In genomic region chr11:65096926-65097325, GRCh38 we compare ENCODE assay signal across 6 cellular contexts. TPM values are rescaled to one million over a fixed set of nuclear protein-coding genes. Genes with fewer than 3 reads are reported as not detected.
DNase-seq lines count a peak whose midpoint lies in the region; ATAC-seq, FAIRE-seq and TF ChIP-seq lines count a peak whose summit lies in the region.

No MANE protein-coding gene starts in this region.

- no peaks in the 10 kb centered on the region for H3F3A ChIP-seq in PC-3 (ENCODE audit: low read length, unreplicated experiment)

- TF ChIP-seq CTCF in PC-3 (conservative IDR thresholded peaks at IDR 0.05; ENCODE audit: low read depth, low read length): no peak
- TF ChIP-seq CTCF in esophagus squamous epithelium (IDR thresholded peaks at IDR 0.05): no peak
- TF ChIP-seq CTCF in foreskin keratinocyte (conservative IDR thresholded peaks at IDR 0.05): no peak

- peaks cover 36% of the 10 kb centered on the region for H3K79me2 ChIP-seq in PC-3 (ENCODE audit: low read length)

- no peaks in the 10 kb centered on the region for H3K27me3 ChIP-seq in PC-3 (ENCODE audit: low read length)
- no peaks in the 10 kb centered on the region for H3K27me3 ChIP-seq in esophagus squamous epithelium
- H3K27me3 ChIP-seq in foreskin keratinocyte: no peaks in the 10 kb centered on the region

- H3K36me3 ChIP-seq in PC-3 (ENCODE audit: low read depth, low read length): no peaks in the 10 kb centered on the region; the same call in 1 of the 2 replicates
- peaks cover 0 to 21% (median 0%) of the 10 kb centered on the region in 3 donors for H3K36me3 ChIP-seq in esophagus squamous epithelium

- DNase-seq in PC-3: no peak
- no peak for DNase-seq in esophagus squamous epithelium (lab: John Stamatoyannopoulos, UW)
- DNase-seq in stimulated activated naive B cell treated with anti-CD40 and anti-IgM and Interleukin-4, amounts not matched to agents 10 μg/mL and 1 μg/mL and 100 μg/mL, for 72 hours: no peak
- no peak for DNase-seq in foreskin keratinocyte
- DNase-seq in frontal cortex (ENCODE audit: low spot score in 2 of 2): no peak
- no peak for DNase-seq in activated CD4-positive, CD25-positive, alpha-beta regulatory T cell treated with anti-CD3 and anti-CD28 coated beads, Interleukin-2, amount 50 U/mL, for 72 hours

- BruUV-seq in PC-3 (replicated peaks; lab: Mats Ljungman, UMichigan): TSS peak; percentile 56

- POLR2A ChIA-PET in PC-3 (lab: Charles Lee; ENCODE audit: unreplicated experiment): interaction anchor here (0.6 kb wide), 1 partner anchor 218 kb away, joined by 3 read pairs; the partner anchor contains the start of gene CDC42EP2

- H3K9me2 ChIP-seq in PC-3 (replicated peaks; ENCODE audit: low read length): no peaks in the 10 kb centered on the region

- ATAC-seq in PC-3: peak; percentile 3; the same call in 1 of the 2 replicates
- no peak for ATAC-seq in stimulated activated naive B cell treated with anti-CD40 and anti-IgM and Interleukin-4, amounts not matched to agents 10 μg/mL and 1 μg/mL and 100 μg/mL, for 72 hours (replicated peaks)
- no peak for ATAC-seq in foreskin keratinocyte

- CTCF ChIA-PET in PC-3 (lab: Charles Lee): no interaction called here

- H3K4me2 ChIP-seq in PC-3 (ENCODE audit: low read length): peak overlapping the region; percentile 99

- H3K9me3 Mint-ChIP-seq in stimulated activated naive B cell treated with anti-CD40 and anti-IgM and Interleukin-4, amounts not matched to agents 10 μg/mL and 1 μg/mL and 100 μg/mL, for 72 hours: no peaks in the 10 kb centered on the region

- no peaks in the 10 kb centered on the region for H4K20me1 ChIP-seq in PC-3 (ENCODE audit: low read length)

- TF ChIP-seq POLR2A in esophagus squamous epithelium (IDR thresholded peaks at IDR 0.05): no peak

- intact Hi-C loops in PC-3 (cut with micrococcal nuclease) (loop anchor here (2.0 kb wide), 1 partner anchor 20 kb away; the partner anchor contains the start of gene ZNHIT2), esophagus squamous epithelium (cut with DNase I) (no loop called here)

- no peak overlapping the region for H3K27ac Mint-ChIP-seq in stimulated activated naive B cell treated with anti-CD40 and anti-IgM and Interleukin-4, amounts not matched to agents 10 μg/mL and 1 μg/mL and 100 μg/mL, for 72 hours

- H3K4me3 Mint-ChIP-seq in stimulated activated naive B cell treated with anti-CD40 and anti-IgM and Interleukin-4, amounts not matched to agents 10 μg/mL and 1 μg/mL and 100 μg/mL, for 72 hours: peak overlapping the region; percentile 86 to 88

- no peaks in the 10 kb centered on the region for H3K9me3 ChIP-seq in PC-3 (ENCODE audit: low read length)
- no peaks in the 10 kb centered on the region for H3K9me3 ChIP-seq in esophagus squamous epithelium

- H3K27ac ChIP-seq in PC-3 (ENCODE audit: low read length) (no peak overlapping the region), esophagus squamous epithelium (peak overlapping the region; percentile 94 to 97 (median 95)), foreskin keratinocyte (no peak overlapping the region)

- H3K4me3 ChIP-seq in PC-3 (ENCODE audit: low read length): peak overlapping the region; percentile 84
- peak overlapping the region; percentile 87 to 98 (median 92) for H3K4me3 ChIP-seq in esophagus squamous epithelium

- no peak for FAIRE-seq in frontal cortex (lab: Jason Lieb, UNC)

- peaks cover 13% of the 10 kb centered on the region for H3K4me1 ChIP-seq in PC-3 (ENCODE audit: insufficient read depth, low read length)
- H3K4me1 ChIP-seq in esophagus squamous epithelium: peaks cover 17 to 41% (median 18%) of the 10 kb centered on the region in 3 donors
- H3K4me1 ChIP-seq in foreskin keratinocyte: peaks cover 6% of the 10 kb centered on the region

- peak overlapping the region; percentile 88 for H3K9ac ChIP-seq in PC-3 (ENCODE audit: low read length)

- peaks cover 13 to 22% of the 10 kb centered on the region in 2 donors for H3K4me1 Mint-ChIP-seq in stimulated activated naive B cell treated with anti-CD40 and anti-IgM and Interleukin-4, amounts not matched to agents 10 μg/mL and 1 μg/mL and 100 μg/mL, for 72 hours

- peaks cover 2 to 5% of the 10 kb centered on the region in 2 donors for H3K36me3 Mint-ChIP-seq in stimulated activated naive B cell treated with anti-CD40 and anti-IgM and Interleukin-4, amounts not matched to agents 10 μg/mL and 1 μg/mL and 100 μg/mL, for 72 hours

- H2AFZ ChIP-seq in PC-3 (ENCODE audit: low read length): no peak overlapping the region

- 25 to 45% methylated on average over 5 to 8 of the region's 8 CpGs for WGBS in esophagus squamous epithelium, 2 donors

- no peaks in the 10 kb centered on the region for H3K27me3 Mint-ChIP-seq in stimulated activated naive B cell treated with anti-CD40 and anti-IgM and Interleukin-4, amounts not matched to agents 10 μg/mL and 1 μg/mL and 100 μg/mL, for 72 hours

RNA-seq across cellular contexts. Expression of gene VPS51, which starts 0.9 kb away (rescaled TPM):
- total RNA-seq in PC-3 (2014; rRNA removed) (414 and 743 TPM in 2 replicates), esophagus squamous epithelium (100 to 1,000 TPM; 204 to 298 (median 224) TPM), foreskin keratinocyte (59.1 and 61.5 TPM in 2 replicates), frontal cortex (229 TPM)
- 68.5 and 74.6 TPM in 2 replicates for polyA plus RNA-seq in foreskin keratinocyte

RNA-seq across cellular contexts. Expression of gene ZFPL1, which starts 12.9 kb away (rescaled TPM):
- 98.7 and 103 TPM in 2 replicates for total RNA-seq in PC-3 (2014; rRNA removed)
- 10 to 100 TPM; 24.0 to 52.2 (median 32.2) TPM for total RNA-seq in esophagus squamous epithelium
- total RNA-seq in foreskin keratinocyte: 35.4 and 39.8 TPM in 2 replicates
- polyA plus RNA-seq in foreskin keratinocyte: 48.3 and 57.2 TPM in 2 replicates
- total RNA-seq in frontal cortex: 11.8 TPM

RNA-seq across cellular contexts. Expression of gene CDCA5, which starts 13.1 kb away (rescaled TPM):
- total RNA-seq in PC-3 (2014; rRNA removed) (67.1 and 73.4 TPM in 2 replicates), esophagus squamous epithelium (10 to 100 TPM in 1 of 4 donors, 1 to 10 TPM in 3; 3.1 to 14.3 (median 9.0) TPM), foreskin keratinocyte (37.4 and 42.8 TPM in 2 replicates), frontal cortex (1.6 TPM)
- polyA plus RNA-seq in foreskin keratinocyte: 33.3 and 43.4 TPM in 2 replicates

RNA-seq across cellular contexts. Expression of gene TM7SF2, which starts 14.7 kb away (rescaled TPM):
- total RNA-seq in PC-3 (2014; rRNA removed) (38.4 and 44.2 TPM in 2 replicates), esophagus squamous epithelium (10 to 100 TPM; 36.4 to 96.5 (median 74.7) TPM), foreskin keratinocyte (8.2 and 12.7 TPM in 2 replicates), frontal cortex (54.6 TPM)
- polyA plus RNA-seq in foreskin keratinocyte: 12.6 and 16.5 TPM in 2 replicates

RNA-seq across cellular contexts. Expression of gene ZNHIT2, which starts 20.6 kb away (rescaled TPM):
- total RNA-seq in PC-3 (2014; rRNA removed): 48.2 and 59.0 TPM in 2 replicates
- 10 to 100 TPM; 12.4 to 17.0 (median 16.5) TPM for total RNA-seq in esophagus squamous epithelium
- 15.4 and 15.9 TPM in 2 replicates for total RNA-seq in foreskin keratinocyte
- polyA plus RNA-seq in foreskin keratinocyte: 19.8 and 21.8 TPM in 2 replicates
- 6.1 TPM for total RNA-seq in frontal cortex

Comparison
In these comparisons a context has a peak if more than half of its experiments do, and no peak if none do; other contexts are left out.
1. H3K27ac ChIP-seq: peak in esophagus squamous epithelium (4 of 4); none in PC-3 (single experiment) and foreskin keratinocyte (single experiment).